ENCODE assay signal across 1 cellular context in genomic region chr3:37997791-37998370, GRCh38.
TF ChIP-seq lines count a peak whose summit lies in the region.

No MANE protein-coding gene starts in this region.

TF ChIP-seq in GM23338, 12 proteins besides CTCF, POLR2A, EP300 and RAD21 (continued from another document):
- TF ChIP-seq ZNF462 (CRISPR knock-in tag; IDR thresholded peaks at IDR 0.05) (no peak), NANOG (IDR thresholded peaks at IDR 0.05; ENCODE audit: borderline replicate concordance) (no peak), ZNF114 (CRISPR knock-in tag; IDR thresholded peaks at IDR 0.05) (no peak), STAT1 (IDR thresholded peaks at IDR 0.05; ENCODE audit: unreplicated experiment) (no peak)
